27 cellular contexts compared by ENCODE assay signal in the genomic region with DNA sequence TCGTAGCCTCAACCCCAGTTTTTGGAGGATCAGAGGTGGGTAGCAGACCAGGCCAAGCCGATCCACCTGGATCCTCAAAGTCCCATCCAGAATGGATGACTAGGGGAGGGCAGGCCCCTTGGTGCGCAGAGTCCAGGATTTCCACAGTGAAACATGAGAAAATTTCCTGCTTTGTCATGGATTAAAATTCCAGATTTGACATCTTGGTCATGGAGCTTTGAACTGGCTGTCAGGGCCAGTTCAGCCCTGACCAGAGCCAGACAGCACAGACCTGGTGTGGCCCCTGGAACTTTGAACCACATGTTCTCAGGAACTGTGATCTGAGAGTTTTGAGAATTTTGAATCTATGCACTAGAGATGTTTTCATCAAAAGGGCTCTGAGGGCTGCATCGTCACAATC.
"Had no signal": no experiment of that assay in that cellular context is flagged by ENCODE, and none has a peak within 500 bp of the region (broad histone marks: within the 10 kb centered on the region; RNA-seq: fewer than 3 reads in every experiment).

No MANE protein-coding gene starts in this region.

- H3K36me3 ChIP-seq: esophagus squamous epithelium, gastrocnemius medialis, heart right ventricle, left lung, lower lobe of right lung had no signal

- H3K9me3 ChIP-seq: esophagus squamous epithelium, gastrocnemius medialis, left lung, lower lobe of right lung, mucosa of descending colon had no signal

- H3K4me3 Mint-ChIP-seq: mesothelial cell of epicardium, naive B cell had no signal

- H3K36me3 Mint-ChIP-seq: naive B cell had no signal

- H3K4me1 ChIP-seq: gastrocnemius medialis, heart right ventricle, left lung, lower lobe of right lung had no signal

- FAIRE-seq: colon, endometrium, islet of Langerhans, keratinocyte had no signal

- H3K27ac ChIP-seq: coronary artery, dorsolateral prefrontal cortex, epithelial cell of prostate, esophagus squamous epithelium, gastrocnemius medialis, heart right ventricle, left lung, lower lobe of right lung had no signal

- DNase-seq: dermis blood vessel endothelial cell; dorsolateral prefrontal cortex; effector CD4-positive, alpha-beta T cell; effector memory CD4-positive, alpha-beta T cell; erythroblast; esophagus squamous epithelium; foreskin fibroblast; foreskin melanocyte; gastrocnemius medialis; glutamatergic neuron; head of caudate nucleus; heart right ventricle; hippocampal formation; left cardiac atrium; left lung; left ventricle myocardium superior; mesenchymal stem cell; mucosa of descending colon; naive B cell had no signal

- H3K27ac Mint-ChIP-seq: mesothelial cell of epicardium, naive B cell had no signal

- H3K27me3 ChIP-seq: dorsolateral prefrontal cortex, esophagus squamous epithelium, gastrocnemius medialis, heart right ventricle, left lung had no signal

- H3K4me1 Mint-ChIP-seq: naive B cell had no signal

- H3K4me3 ChIP-seq: coronary artery, dorsolateral prefrontal cortex, esophagus squamous epithelium, gastrocnemius medialis, heart right ventricle, left lung, lower lobe of right lung, mucosa of descending colon had no signal
